10 cellular contexts compared by ENCODE assay signal in genomic region chr3:56753206-56753605, GRCh38. TPM values are rescaled to one million over a fixed set of nuclear protein-coding genes. Genes with fewer than 3 reads are reported as not detected.
A peak's percentile ranks its signal among the peaks of the same experiment; 100 is the strongest.
DNase-seq lines count a peak whose midpoint lies in the region; ATAC-seq, FAIRE-seq and TF ChIP-seq lines count a peak whose summit lies in the region.
"Had no signal": no experiment of that assay in that cellular context is flagged by ENCODE, and none has a peak within 500 bp of the region (broad histone marks: within the 10 kb centered on the region; RNA-seq: fewer than 3 reads in every experiment).

No MANE protein-coding gene starts in this region.

- no peak overlapping the region for H3K9ac ChIP-seq in Karpas-422 (ENCODE audit: low read length)
- no peak overlapping the region for H3K9ac ChIP-seq in kidney (ENCODE audit: low read length in 2 of 2)
- H3K9ac ChIP-seq: parathyroid adenoma had no signal

- H3K9me3 ChIP-seq in Karpas-422 (ENCODE audit: low read length) = 0 out of 2 replicates have a peak, but pooled peaks cover 3% of the 10 kb centered on the region
- H3K9me3 ChIP-seq in kidney (ENCODE audit: control insufficient read depth in 1 of 2, low read length in 2 of 2) = no peaks in the 10 kb centered on the region

- no peaks in the 10 kb centered on the region for H3K27me3 ChIP-seq in Karpas-422 (ENCODE audit: low read length)

- no peak overlapping the region for H3K4me3 ChIP-seq in GM12864 (ENCODE audit: low read depth, low read length)
- H3K4me3 ChIP-seq in Karpas-422 (ENCODE audit: low read length) = no peak overlapping the region; the same call in 1 of the 2 replicates
- H3K4me3 ChIP-seq in fibroblast of pulmonary artery (replicated peaks; ENCODE audit: low read depth, low read length) = no peak overlapping the region
- no peak overlapping the region for H3K4me3 ChIP-seq in kidney (ENCODE audit: low read length in 2 of 2)

- intact Hi-C loops in kidney (cut with DNase I) = no loop called here

- peak overlapping the region; percentile 35 for H3K4me2 ChIP-seq in Karpas-422 (ENCODE audit: low read depth, low read length, poor library complexity, severe bottlenecking)

- no peaks in the 10 kb centered on the region for H3K79me2 ChIP-seq in Karpas-422 (ENCODE audit: low read length)
- H3K79me2 ChIP-seq: parathyroid adenoma had no signal

- H3K4me1 ChIP-seq in Karpas-422 (ENCODE audit: low read length) (peaks cover 27% of the 10 kb centered on the region), kidney (ENCODE audit: control insufficient read depth in 1 of 2, insufficient read depth in 1 of 2, low read depth in 1 of 2, low read length in 2 of 2) (peaks cover 3 to 7% of the 10 kb centered on the region in 2 donors)
- H3K4me1 ChIP-seq: parathyroid adenoma had no signal

- DNase-seq in GM12864 (ENCODE audit: low read depth) (peak; percentile 44), Karpas-422 (no peak), fibroblast of pulmonary artery (ENCODE audit: low read depth) (peak; percentile 69), NCI-H146 (lab: John Stamatoyannopoulos, UW) (no peak), nucleus accumbens (lab: John Stamatoyannopoulos, UW) (no peak), kidney (no peak), SK-N-DZ (ENCODE audit: low spot score) (no peak)

- no peak for FAIRE-seq in kidney (lab: Jason Lieb, UNC)

- no peaks in the 10 kb centered on the region for H3K36me3 ChIP-seq in Karpas-422 (ENCODE audit: insufficient read depth, low read length)
- peaks cover 7 to 11% of the 10 kb centered on the region in 2 donors for H3K36me3 ChIP-seq in kidney (ENCODE audit: control insufficient read depth in 1 of 2, insufficient read depth in 2 of 2, low read length in 2 of 2)

- TF ChIP-seq CTCF in GM12864 (IDR thresholded peaks at IDR 0.05; ENCODE audit: low read depth, low read length, missing control alignments) (no peak), fibroblast of pulmonary artery (IDR thresholded peaks at IDR 0.05; ENCODE audit: low read length, missing control alignments) (no peak), kidney (IDR thresholded peaks at IDR 0.05; ENCODE audit: borderline replicate concordance, extremely low read depth, insufficient read depth) (no peak)

- H4K20me1 ChIP-seq in Karpas-422 (ENCODE audit: insufficient read depth, low read depth, low read length) = no peaks in the 10 kb centered on the region

- no peak overlapping the region for H2AFZ ChIP-seq in Karpas-422 (ENCODE audit: low read length)
- H2AFZ ChIP-seq: parathyroid adenoma had no signal

- no peaks in the 10 kb centered on the region for H3K9me2 ChIP-seq in Karpas-422 (replicated peaks; ENCODE audit: insufficient read depth, low read length)

- ATAC-seq in GM21526 (IDR thresholded peaks at IDR 0.05; ENCODE audit: low FRiP score, unreplicated experiment) = peak; percentile 67
- ATAC-seq: HCT116 had no signal

- no peak overlapping the region for H3K27ac ChIP-seq in Karpas-422 (ENCODE audit: low read length)
- no peak overlapping the region for H3K27ac ChIP-seq in kidney (ENCODE audit: low read depth in 2 of 2, low read length in 2 of 2)
- H3K27ac ChIP-seq: parathyroid adenoma had no signal

RNA-seq across cellular contexts. Expression of gene ARHGEF3, which starts 48.5 kb away (rescaled TPM):
- total RNA-seq in Karpas-422 (2014; rRNA removed; shearing (Covaris generic); ENCODE audit: low replicate concordance) = 4.7 and 7.7 TPM in 2 replicates
- total RNA-seq in kidney = 56.3 TPM
- polyA plus RNA-seq in kidney (ENCODE audit: insufficient read depth, low read depth, low replicate concordance) = 25.8 TPM
- polyA plus RNA-seq in SK-N-DZ (2014; cell fraction: cytosol; rRNA removed) = 2.7 and 5.7 TPM in 2 replicates
- polyA plus RNA-seq in SK-N-DZ (2014; cell fraction: nucleus; rRNA removed) = 3.4 and 4.6 TPM in 2 replicates

Comparison
In these comparisons a context has a peak if more than half of its experiments do, and no peak if none do; other contexts are left out.
1. DNase-seq: peak in GM12864 (single experiment) and fibroblast of pulmonary artery (single experiment); none in Karpas-422 (single experiment), NCI-H146 (single experiment), nucleus accumbens (0 of 56), kidney (single experiment) and SK-N-DZ (single experiment).